19 cellular contexts compared by ENCODE assay signal in the genomic region with DNA sequence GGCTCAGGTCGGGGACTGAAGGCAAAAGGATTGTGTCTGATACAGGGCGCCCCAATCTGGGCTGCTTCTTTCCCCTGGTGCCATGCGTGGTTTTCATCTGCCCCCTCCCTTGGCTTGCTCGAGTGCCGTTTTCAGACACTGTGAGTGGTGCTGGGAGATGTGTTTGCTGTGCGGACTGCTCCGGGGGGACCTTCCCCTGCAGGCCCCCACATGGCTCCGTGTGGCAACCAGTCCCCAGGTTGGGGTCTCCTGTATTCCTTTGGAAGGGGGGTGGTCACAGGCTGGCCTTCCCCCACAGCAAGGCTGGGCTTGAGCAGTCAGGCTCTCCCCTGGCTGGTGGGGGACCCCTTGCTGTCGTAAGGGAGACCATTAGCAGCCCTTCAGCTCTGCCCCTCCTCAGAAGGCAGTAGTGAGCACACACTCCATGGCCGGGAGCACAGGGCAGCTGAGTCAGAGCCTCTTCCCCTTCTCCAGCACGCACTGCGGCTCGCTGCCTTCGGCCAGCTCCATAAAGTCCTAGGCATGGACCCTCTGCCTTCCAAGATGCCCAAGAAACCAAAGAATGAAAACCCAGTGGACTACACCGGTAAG.
"Had no signal": no experiment of that assay in that cellular context is flagged by ENCODE, and none has a peak within 500 bp of the region (broad histone marks: within the 10 kb centered on the region; RNA-seq: fewer than 3 reads in every experiment).

No MANE protein-coding gene starts in this region.

- H3K27me3 ChIP-seq: adrenal gland, cardiac muscle cell, foreskin keratinocyte, right atrium auricular region, testis, upper lobe of left lung had no signal

- H3K9me3 ChIP-seq: adrenal gland, prostate gland, right atrium auricular region, testis, upper lobe of left lung had no signal

- H3K4me3 Mint-ChIP-seq: activated CD4-positive, alpha-beta T cell treated with anti-CD3 and anti-CD28 coated beads, Interleukin-2, amount 10 ng/mL, durations not matched to agents 7 days and 5 days; activated T-cell treated with anti-CD3 and anti-CD28 coated beads, Interleukin-2, amount 50 U/mL, for 4 hours; nephron had no signal

- H3K27me3 Mint-ChIP-seq: activated CD4-positive, alpha-beta T cell treated with anti-CD3 and anti-CD28 coated beads, Interleukin-2, amount 10 ng/mL, durations not matched to agents 7 days and 5 days had no signal

- H3K4me1 ChIP-seq: adrenal gland, foreskin keratinocyte, prostate gland, right atrium auricular region, upper lobe of left lung had no signal

- H3K4me1 Mint-ChIP-seq: activated CD4-positive, alpha-beta T cell treated with anti-CD3 and anti-CD28 coated beads, Interleukin-2, amount 10 ng/mL, durations not matched to agents 7 days and 5 days; nephron had no signal

- H3K9me3 Mint-ChIP-seq: activated CD4-positive, alpha-beta T cell treated with anti-CD3 and anti-CD28 coated beads, Interleukin-2, amount 10 ng/mL, durations not matched to agents 7 days and 5 days; activated naive CD4-positive, alpha-beta T cell treated with anti-CD3 and anti-CD28 coated beads, Interleukin-2, amount 50 U/mL, for 72 hours; activated T-cell treated with anti-CD3 and anti-CD28 coated beads, Interleukin-2, amount 50 U/mL, for 4 hours; nephron had no signal

- ATAC-seq: activated CD4-positive, CD25-positive, alpha-beta regulatory T cell treated with anti-CD3 and anti-CD28 coated beads, Interleukin-2, amount 50 U/mL, for 24 hours; activated naive CD4-positive, alpha-beta T cell treated with anti-CD3 and anti-CD28 coated beads, Interleukin-2, amount 50 U/mL, for 72 hours; activated T-cell treated with anti-CD3 and anti-CD28 coated beads, Interleukin-2, amount 50 U/mL, for 4 hours; foreskin keratinocyte had no signal

- H3K27ac ChIP-seq: adrenal gland, cardiac muscle cell, foreskin keratinocyte, prostate gland, right atrium auricular region, testis, upper lobe of left lung had no signal

- H3K27ac Mint-ChIP-seq: activated CD4-positive, alpha-beta T cell treated with anti-CD3 and anti-CD28 coated beads, Interleukin-2, amount 10 ng/mL, durations not matched to agents 7 days and 5 days; nephron had no signal

- H3K4me3 ChIP-seq: adrenal gland, cardiac muscle cell, prostate gland, right atrium auricular region, testis, upper lobe of left lung had no signal

- DNase-seq: activated CD4-positive, alpha-beta T cell treated with anti-CD3 and anti-CD28 coated beads, Interleukin-2, amount 10 ng/mL, durations not matched to agents 7 days and 5 days; activated CD8-positive, alpha-beta memory T cell treated with anti-CD3 and anti-CD28 coated beads, Interleukin-2, amount 50 U/mL, for 4 hours; activated effector memory CD4-positive, alpha-beta T cell treated with Interleukin-2 at 50 U/mL for 16 hours; activated T-cell treated with anti-CD3 and anti-CD28 coated beads, Interleukin-2, amount 50 U/mL, for 4 hours; adrenal gland; dermis blood vessel endothelial cell; foreskin keratinocyte; hippocampal formation; islet precursor cell; midbrain; stimulated activated CD4-positive, alpha-beta T cell treated with anti-CD3 and anti-CD28 coated beads, Interleukin-2, amount 100 ng/mL, for 24 hours; testis; upper lobe of left lung had no signal
